35 cellular contexts compared by ENCODE assay signal in the genomic region with DNA sequence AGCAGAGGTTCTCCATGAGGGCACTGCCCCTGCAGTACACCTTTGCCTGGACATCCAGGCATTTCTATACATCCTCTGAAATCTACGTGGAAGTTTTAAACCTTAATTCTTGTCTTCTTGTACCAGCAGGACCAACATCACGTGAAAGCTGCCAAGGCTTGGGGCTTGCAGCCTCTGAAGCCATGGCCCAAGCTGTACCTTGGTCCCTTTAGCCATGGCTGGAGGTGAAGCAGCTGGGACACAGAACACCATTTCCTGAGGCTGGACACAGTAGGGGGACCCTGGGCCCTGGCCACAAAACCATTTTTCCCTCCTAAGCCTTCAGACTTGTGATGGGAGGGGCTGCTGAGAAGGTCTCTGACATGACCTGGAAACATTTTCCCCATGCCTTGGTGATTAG. TPM values are rescaled to one million over a fixed set of nuclear protein-coding genes. Genes with fewer than 3 reads are reported as not detected.
"Had no signal": no experiment of that assay in that cellular context is flagged by ENCODE, and none has a peak within 500 bp of the region (broad histone marks: within the 10 kb centered on the region; RNA-seq: fewer than 3 reads in every experiment).

No MANE protein-coding gene starts in this region.

- H3K4me1 ChIP-seq: adrenal gland, ascending aorta, body of pancreas, breast epithelium had no signal

- H3K9me3 ChIP-seq: adrenal gland, ascending aorta, body of pancreas had no signal

- H3K27ac ChIP-seq: adrenal gland, ascending aorta, body of pancreas, brain microvascular endothelial cell, breast epithelium had no signal

- FAIRE-seq: astrocyte, bronchial epithelial cell had no signal

- H3K4me3 ChIP-seq: adrenal gland, ascending aorta, body of pancreas, breast epithelium had no signal

- ATAC-seq: activated naive CD4-positive, alpha-beta T cell treated with anti-CD3 and anti-CD28 coated beads, Interleukin-2, amount 50 U/mL, for 72 hours; activated naive CD8-positive, alpha-beta T cell treated with anti-CD3 and anti-CD28 coated beads, Interleukin-2, amount 50 U/mL, for 24 hours; activated T-cell treated with anti-CD3 and anti-CD28 coated beads, Interleukin-2, amount 50 U/mL, for 4 hours; activated T-cell treated with anti-CD3 and anti-CD28 coated beads, Interleukin-2, amount 50 U/mL, for 72 hours; activated T-helper 17 cell treated with anti-CD3 and anti-CD28 coated beads, Interleukin-2, amount 50 U/mL, for 72 hours; body of pancreas had no signal

- DNase-seq: activated effector memory CD4-positive, alpha-beta T cell treated with anti-CD3 and anti-CD28 coated beads, Interleukin-2, amount 50 U/mL, for 16 hours; activated effector memory CD4-positive, alpha-beta T cell treated with Interleukin-2 at 50 U/mL for 16 hours; activated gamma-delta T cell; activated gamma-delta T cell treated with Interleukin-2 at 50 U/mL for 16 hours; activated naive CD4-positive, alpha-beta T cell; activated naive CD4-positive, alpha-beta T cell treated with anti-CD3 and anti-CD28 coated beads for 36 hours; activated naive CD4-positive, alpha-beta T cell treated with anti-CD3 and anti-CD28 coated beads, Interleukin-2, amount 10 ng/mL, durations not matched to agents 7 days and 5 days; activated naive CD4-positive, alpha-beta T cell treated with anti-CD3 and anti-CD28 coated beads, Interleukin-2, amount 50 U/mL, for 16 hours; activated naive CD4-positive, alpha-beta T cell treated with Interleukin-2 at 50 U/mL for 16 hours; activated naive CD8-positive, alpha-beta T cell treated with anti-CD3 and anti-CD28 coated beads for 36 hours; activated naive CD8-positive, alpha-beta T cell treated with anti-CD3 and anti-CD28 coated beads, Interleukin-2, amount 10 ng/mL, durations not matched to agents 7 days and 5 days; activated naive CD8-positive, alpha-beta T cell treated with anti-CD3 and anti-CD28 coated beads, Interleukin-2, amount 50 U/mL, for 24 hours; activated T-cell treated with anti-CD3 and anti-CD28 coated beads for 4 hours; activated T-cell treated with anti-CD3 and anti-CD28 coated beads, Interleukin-2, amount 50 U/mL, for 1 hour; activated T-cell treated with anti-CD3 and anti-CD28 coated beads, Interleukin-2, amount 50 U/mL, for 24 hours; activated T-cell treated with anti-CD3 and anti-CD28 coated beads, Interleukin-2, amount 50 U/mL, for 4 hours; activated T-cell treated with anti-CD3 and anti-CD28 coated beads, Interleukin-2, amount 50 U/mL, for 48 hours; activated T-cell treated with anti-CD3 and anti-CD28 coated beads, Interleukin-2, amount 50 U/mL, for 72 hours; adrenal gland; amniotic stem cell; amygdala; anterior cingulate cortex; aorta; body of pancreas; brain microvascular endothelial cell; caudate nucleus; central memory CD4-positive, alpha-beta T cell; cerebellar nuclear complex had no signal

- H3K36me3 ChIP-seq: adrenal gland, ascending aorta, brain microvascular endothelial cell, breast epithelium had no signal

- H3K27me3 ChIP-seq: adrenal gland, ascending aorta, body of pancreas, brain microvascular endothelial cell, breast epithelium had no signal

RNA-seq across cellular contexts. Expression of gene CCDC141, which starts 32.8 kb away (rescaled TPM):
- total RNA-seq: bronchial epithelial cell, chondrocyte had no signal
